32 cellular contexts compared by ENCODE assay signal in the genomic region with DNA sequence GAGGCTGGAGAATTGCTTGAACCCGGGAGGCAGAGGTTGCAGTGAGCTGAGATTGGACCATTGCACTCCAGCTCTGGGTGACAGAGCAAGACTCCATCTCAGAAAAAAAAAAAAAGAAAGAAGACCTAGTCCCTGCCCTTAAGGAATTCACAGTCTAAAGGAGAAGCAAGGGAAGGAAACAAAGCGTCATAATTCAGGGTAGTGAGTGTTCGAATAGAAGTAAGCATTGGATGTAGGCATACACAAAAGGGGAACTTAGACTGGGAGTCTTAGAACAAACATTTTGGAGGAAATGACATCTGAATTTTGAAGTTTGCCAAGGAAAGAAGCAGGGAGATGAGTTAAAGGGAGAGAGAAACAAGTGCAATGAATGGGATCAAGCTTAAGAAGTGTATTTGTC.
"Had no signal": no experiment of that assay in that cellular context is flagged by ENCODE, and none has a peak within 500 bp of the region (broad histone marks: within the 10 kb centered on the region; RNA-seq: fewer than 3 reads in every experiment).

No MANE protein-coding gene starts in this region.

- H3K27me3 Mint-ChIP-seq: activated naive CD4-positive, alpha-beta T cell treated with anti-CD3 and anti-CD28 coated beads, Interleukin-2, amount 10 ng/mL, durations not matched to agents 7 days and 5 days; brain; effector memory CD8-positive, alpha-beta T cell; natural killer cell treated with Interleukin-12 subunit alpha and Interleukin-12 subunit beta and Interleukin-15 and Interleukin-18, amount 100 ng/mL, for 72 hours; stimulated activated naive CD8-positive, alpha-beta T cell treated with anti-CD3 and anti-CD28 coated beads, Interleukin-15, Interleukin-2, amounts not matched to agents 100 ng/mL and 50 ng/mL, for 24 hours; type B pancreatic cell had no signal

- H3K4me1 ChIP-seq: ascending aorta, colonic mucosa, gastrocnemius medialis, lower lobe of right lung, uterus had no signal

- H3K9me3 Mint-ChIP-seq: activated naive CD4-positive, alpha-beta T cell treated with anti-CD3 and anti-CD28 coated beads, Interleukin-2, amount 10 ng/mL, durations not matched to agents 7 days and 5 days; activated naive CD8-positive, alpha-beta T cell treated with anti-CD3 and anti-CD28 coated beads, Interleukin-2, amount 10 ng/mL, durations not matched to agents 7 days and 5 days; brain; effector memory CD8-positive, alpha-beta T cell; immature natural killer cell; natural killer cell treated with Interleukin-12 subunit alpha and Interleukin-12 subunit beta and Interleukin-15 and Interleukin-18, amount 100 ng/mL, for 72 hours; stimulated activated effector memory CD8-positive, alpha-beta T cell treated with anti-CD3 and anti-CD28 coated beads, Interleukin-12 subunit alpha, Interleukin-12 subunit beta, amount 100 ng/mL, for 72 hours; stimulated activated naive CD8-positive, alpha-beta T cell treated with anti-CD3 and anti-CD28 coated beads, Interleukin-15, Interleukin-2, amounts not matched to agents 100 ng/mL and 50 ng/mL, for 24 hours; type B pancreatic cell had no signal

- H3K4me1 Mint-ChIP-seq: activated naive CD4-positive, alpha-beta T cell treated with anti-CD3 and anti-CD28 coated beads, Interleukin-2, amount 10 ng/mL, durations not matched to agents 7 days and 5 days; activated naive CD8-positive, alpha-beta T cell treated with anti-CD3 and anti-CD28 coated beads, Interleukin-2, amount 10 ng/mL, durations not matched to agents 7 days and 5 days; brain; immature natural killer cell; stimulated activated effector memory CD8-positive, alpha-beta T cell treated with anti-CD3 and anti-CD28 coated beads, Interleukin-12 subunit alpha, Interleukin-12 subunit beta, amount 100 ng/mL, for 72 hours had no signal

- H3K27ac ChIP-seq: ascending aorta, cardiac muscle cell, colonic mucosa, gastrocnemius medialis, lower lobe of right lung, right lobe of liver, skin epidermis, uterus had no signal

- H3K27me3 ChIP-seq: ascending aorta, cardiac muscle cell, colonic mucosa, gastrocnemius medialis, right lobe of liver, uterus had no signal

- H3K4me3 ChIP-seq: ascending aorta, cardiac muscle cell, colonic mucosa, gastrocnemius medialis, lower lobe of right lung, mucosa of descending colon, right lobe of liver, skin epidermis, uterus had no signal

- DNase-seq: activated CD4-positive, alpha-beta T cell treated with anti-CD3 and anti-CD28 coated beads for 4 hours; activated CD4-positive, alpha-beta T cell treated with anti-CD3 and anti-CD28 coated beads, Interleukin-2, amount 50 U/mL, for 4 hours; activated gamma-delta T cell; activated naive CD4-positive, alpha-beta T cell treated with anti-CD3 and anti-CD28 coated beads, Interleukin-2, amount 10 ng/mL, durations not matched to agents 7 days and 5 days; activated naive CD8-positive, alpha-beta T cell treated with anti-CD3 and anti-CD28 coated beads, Interleukin-2, amount 10 ng/mL, durations not matched to agents 7 days and 5 days; activated T-cell treated with anti-CD3 and anti-CD28 coated beads for 4 hours; cerebellar nuclear complex; colonic mucosa; effector memory CD8-positive, alpha-beta T cell; erythroblast; gastrocnemius medialis; hippocampal formation; immature natural killer cell; kidney; left colon; lower lobe of right lung; mucosa of descending colon; posterior cingulate gyrus; right lobe of liver; stimulated activated CD4-positive, alpha-beta T cell treated with anti-CD3 and anti-CD28 coated beads, Interleukin-12 subunit alpha, Interleukin-12 subunit beta, amount 100 ng/mL, for 4 hours; stimulated activated CD4-positive, alpha-beta T cell treated with anti-CD3 and anti-CD28 coated beads, Interleukin-4, amount 100 ng/mL, for 24 hours; substantia nigra; T-helper 9 cell; uterus had no signal

- H3K4me3 Mint-ChIP-seq: activated naive CD4-positive, alpha-beta T cell treated with anti-CD3 and anti-CD28 coated beads, Interleukin-2, amount 10 ng/mL, durations not matched to agents 7 days and 5 days; activated naive CD8-positive, alpha-beta T cell treated with anti-CD3 and anti-CD28 coated beads, Interleukin-2, amount 10 ng/mL, durations not matched to agents 7 days and 5 days; brain; effector memory CD8-positive, alpha-beta T cell; immature natural killer cell; natural killer cell treated with Interleukin-12 subunit alpha and Interleukin-12 subunit beta and Interleukin-15 and Interleukin-18, amount 100 ng/mL, for 72 hours; stimulated activated effector memory CD8-positive, alpha-beta T cell treated with anti-CD3 and anti-CD28 coated beads, Interleukin-12 subunit alpha, Interleukin-12 subunit beta, amount 100 ng/mL, for 72 hours; stimulated activated naive CD8-positive, alpha-beta T cell treated with anti-CD3 and anti-CD28 coated beads, Interleukin-15, Interleukin-2, amounts not matched to agents 100 ng/mL and 50 ng/mL, for 24 hours; type B pancreatic cell had no signal

- H3K36me3 Mint-ChIP-seq: activated naive CD4-positive, alpha-beta T cell treated with anti-CD3 and anti-CD28 coated beads, Interleukin-2, amount 10 ng/mL, durations not matched to agents 7 days and 5 days; activated naive CD8-positive, alpha-beta T cell treated with anti-CD3 and anti-CD28 coated beads, Interleukin-2, amount 10 ng/mL, durations not matched to agents 7 days and 5 days; brain; immature natural killer cell; natural killer cell treated with Interleukin-12 subunit alpha and Interleukin-12 subunit beta and Interleukin-15 and Interleukin-18, amount 100 ng/mL, for 72 hours; stimulated activated effector memory CD8-positive, alpha-beta T cell treated with anti-CD3 and anti-CD28 coated beads, Interleukin-12 subunit alpha, Interleukin-12 subunit beta, amount 100 ng/mL, for 72 hours; type B pancreatic cell had no signal

- H3K36me3 ChIP-seq: ascending aorta, cardiac muscle cell, colonic mucosa, gastrocnemius medialis, lower lobe of right lung, right lobe of liver, uterus had no signal

- ATAC-seq: effector memory CD8-positive, alpha-beta T cell; gastrocnemius medialis; left colon; lower lobe of right lung; mucosa of descending colon; natural killer cell treated with Interleukin-12 subunit alpha and Interleukin-12 subunit beta and Interleukin-15 and Interleukin-18, amount 100 ng/mL, for 72 hours; stimulated activated effector memory CD8-positive, alpha-beta T cell treated with anti-CD3 and anti-CD28 coated beads, Interleukin-12 subunit alpha, Interleukin-12 subunit beta, amount 100 ng/mL, for 72 hours had no signal

- H3K9me3 ChIP-seq: ascending aorta, colonic mucosa, gastrocnemius medialis, lower lobe of right lung, mucosa of descending colon, right lobe of liver, uterus had no signal

- H3K27ac Mint-ChIP-seq: activated naive CD4-positive, alpha-beta T cell treated with anti-CD3 and anti-CD28 coated beads, Interleukin-2, amount 10 ng/mL, durations not matched to agents 7 days and 5 days; activated naive CD8-positive, alpha-beta T cell treated with anti-CD3 and anti-CD28 coated beads, Interleukin-2, amount 10 ng/mL, durations not matched to agents 7 days and 5 days; brain; effector memory CD8-positive, alpha-beta T cell; immature natural killer cell; natural killer cell treated with Interleukin-12 subunit alpha and Interleukin-12 subunit beta and Interleukin-15 and Interleukin-18, amount 100 ng/mL, for 72 hours; stimulated activated effector memory CD8-positive, alpha-beta T cell treated with anti-CD3 and anti-CD28 coated beads, Interleukin-12 subunit alpha, Interleukin-12 subunit beta, amount 100 ng/mL, for 72 hours; stimulated activated naive CD8-positive, alpha-beta T cell treated with anti-CD3 and anti-CD28 coated beads, Interleukin-15, Interleukin-2, amounts not matched to agents 100 ng/mL and 50 ng/mL, for 24 hours; type B pancreatic cell had no signal
